2 cellular contexts compared by ENCODE assay signal in the genomic region with DNA sequence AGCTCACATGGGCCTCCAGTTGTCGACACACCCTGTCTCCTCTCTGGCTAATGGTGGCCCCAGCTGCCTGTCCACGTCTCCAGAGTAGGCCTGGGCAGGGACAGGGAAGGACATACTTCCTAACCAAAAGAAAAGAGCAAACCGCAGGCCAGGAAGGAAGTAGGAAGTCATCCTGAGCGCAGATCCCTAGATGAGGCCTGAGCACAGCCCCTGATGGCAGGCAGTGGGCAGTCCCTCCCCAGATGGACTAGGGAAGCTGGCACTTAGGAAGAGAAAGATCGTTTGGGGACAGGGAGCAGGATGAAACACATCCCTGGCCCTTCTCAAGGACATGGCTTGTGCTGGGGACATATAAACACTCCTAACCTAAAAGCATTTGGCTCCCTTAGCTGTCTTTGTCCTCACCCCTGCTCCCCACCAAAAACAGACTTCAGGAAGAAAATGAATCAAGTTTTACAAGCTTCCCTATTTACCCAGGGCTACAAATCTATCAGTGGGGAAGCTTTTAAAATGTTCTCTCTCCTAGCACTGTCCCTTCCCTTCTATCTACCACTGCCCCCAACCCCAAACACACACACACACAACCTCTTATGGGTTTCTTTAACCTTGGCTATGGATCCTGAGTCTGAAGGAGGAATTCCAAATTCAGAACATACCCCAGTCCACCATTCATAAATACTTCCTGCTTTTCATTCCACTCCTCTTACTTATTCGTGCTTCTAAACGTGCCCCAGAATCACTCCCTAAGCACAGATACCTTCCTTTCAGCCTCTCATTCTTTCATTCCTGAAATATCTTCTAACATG.
A peak's percentile ranks its signal among the peaks of the same experiment; 100 is the strongest.
TF ChIP-seq lines count a peak whose summit lies in the region.

No MANE protein-coding gene starts in this region.

TF ChIP-seq in HEK293, 187 proteins besides CTCF, POLR2A, EP300 and RAD21 (continued from another document):
- TF ChIP-seq, protein P1, sequence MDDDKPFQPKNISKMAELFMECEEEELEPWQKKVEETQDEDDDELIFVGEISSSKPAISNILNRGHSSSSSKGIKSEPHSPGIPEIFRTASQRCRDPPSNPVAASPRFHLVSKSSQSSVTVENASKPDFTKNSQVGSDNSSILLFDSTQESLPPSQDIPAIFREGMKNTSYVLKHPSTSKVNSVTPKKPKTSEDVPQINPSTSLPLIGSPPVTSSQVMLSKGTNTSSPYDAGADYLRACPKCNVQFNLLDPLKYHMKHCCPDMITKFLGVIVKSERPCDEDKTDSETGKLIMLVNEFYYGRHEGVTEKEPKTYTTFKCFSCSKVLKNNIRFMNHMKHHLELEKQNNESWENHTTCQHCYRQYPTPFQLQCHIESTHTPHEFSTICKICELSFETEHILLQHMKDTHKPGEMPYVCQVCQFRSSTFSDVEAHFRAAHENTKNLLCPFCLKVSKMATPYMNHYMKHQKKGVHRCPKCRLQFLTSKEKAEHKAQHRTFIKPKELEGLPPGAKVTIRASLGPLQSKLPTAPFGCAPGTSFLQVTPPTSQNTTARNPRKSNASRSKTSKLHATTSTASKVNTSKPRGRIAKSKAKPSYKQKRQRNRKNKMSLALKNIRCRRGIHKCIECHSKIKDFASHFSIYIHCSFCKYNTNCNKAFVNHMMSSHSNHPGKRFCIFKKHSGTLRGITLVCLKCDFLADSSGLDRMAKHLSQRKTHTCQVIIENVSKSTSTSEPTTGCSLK (tag by site-specific recombination; IDR thresholded peaks at IDR 0.05) = no peak
- TF ChIP-seq ZNF600 (tag by site-specific recombination; IDR thresholded peaks at IDR 0.05) = 0 out of 2 replicates have a peak, but pooled peaks have one; percentile 13
- TF ChIP-seq BCL11A (tag by site-specific recombination; IDR thresholded peaks at IDR 0.05; ENCODE audit: low read depth) = no peak
- TF ChIP-seq HOXC10 (CRISPR knock-in tag; IDR thresholded peaks at IDR 0.05) = no peak
- TF ChIP-seq, protein P2, sequence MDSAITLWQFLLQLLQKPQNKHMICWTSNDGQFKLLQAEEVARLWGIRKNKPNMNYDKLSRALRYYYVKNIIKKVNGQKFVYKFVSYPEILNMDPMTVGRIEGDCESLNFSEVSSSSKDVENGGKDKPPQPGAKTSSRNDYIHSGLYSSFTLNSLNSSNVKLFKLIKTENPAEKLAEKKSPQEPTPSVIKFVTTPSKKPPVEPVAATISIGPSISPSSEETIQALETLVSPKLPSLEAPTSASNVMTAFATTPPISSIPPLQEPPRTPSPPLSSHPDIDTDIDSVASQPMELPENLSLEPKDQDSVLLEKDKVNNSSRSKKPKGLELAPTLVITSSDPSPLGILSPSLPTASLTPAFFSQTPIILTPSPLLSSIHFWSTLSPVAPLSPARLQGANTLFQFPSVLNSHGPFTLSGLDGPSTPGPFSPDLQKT (IDR thresholded peaks at IDR 0.05; ENCODE audit: borderline replicate concordance, low read depth, low read length) = no peak
- TF ChIP-seq PRDM1 (tag by site-specific recombination; IDR thresholded peaks at IDR 0.05) = no peak
- TF ChIP-seq, protein P3, sequence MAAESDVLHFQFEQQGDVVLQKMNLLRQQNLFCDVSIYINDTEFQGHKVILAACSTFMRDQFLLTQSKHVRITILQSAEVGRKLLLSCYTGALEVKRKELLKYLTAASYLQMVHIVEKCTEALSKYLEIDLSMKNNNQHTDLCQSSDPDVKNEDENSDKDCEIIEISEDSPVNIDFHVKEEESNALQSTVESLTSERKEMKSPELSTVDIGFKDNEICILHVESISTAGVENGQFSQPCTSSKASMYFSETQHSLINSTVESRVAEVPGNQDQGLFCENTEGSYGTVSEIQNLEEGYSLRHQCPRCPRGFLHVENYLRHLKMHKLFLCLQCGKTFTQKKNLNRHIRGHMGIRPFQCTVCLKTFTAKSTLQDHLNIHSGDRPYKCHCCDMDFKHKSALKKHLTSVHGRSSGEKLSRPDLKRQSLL (tag by site-specific recombination; IDR thresholded peaks at IDR 0.05) = no peak
- peak; percentile 70 for TF ChIP-seq ZBTB17 (tag by site-specific recombination; IDR thresholded peaks at IDR 0.05)
- peak; percentile 32; the same call in 1 of the 2 replicates for TF ChIP-seq IKZF3 (tag by site-specific recombination; IDR thresholded peaks at IDR 0.05)
- TF ChIP-seq, protein P4, sequence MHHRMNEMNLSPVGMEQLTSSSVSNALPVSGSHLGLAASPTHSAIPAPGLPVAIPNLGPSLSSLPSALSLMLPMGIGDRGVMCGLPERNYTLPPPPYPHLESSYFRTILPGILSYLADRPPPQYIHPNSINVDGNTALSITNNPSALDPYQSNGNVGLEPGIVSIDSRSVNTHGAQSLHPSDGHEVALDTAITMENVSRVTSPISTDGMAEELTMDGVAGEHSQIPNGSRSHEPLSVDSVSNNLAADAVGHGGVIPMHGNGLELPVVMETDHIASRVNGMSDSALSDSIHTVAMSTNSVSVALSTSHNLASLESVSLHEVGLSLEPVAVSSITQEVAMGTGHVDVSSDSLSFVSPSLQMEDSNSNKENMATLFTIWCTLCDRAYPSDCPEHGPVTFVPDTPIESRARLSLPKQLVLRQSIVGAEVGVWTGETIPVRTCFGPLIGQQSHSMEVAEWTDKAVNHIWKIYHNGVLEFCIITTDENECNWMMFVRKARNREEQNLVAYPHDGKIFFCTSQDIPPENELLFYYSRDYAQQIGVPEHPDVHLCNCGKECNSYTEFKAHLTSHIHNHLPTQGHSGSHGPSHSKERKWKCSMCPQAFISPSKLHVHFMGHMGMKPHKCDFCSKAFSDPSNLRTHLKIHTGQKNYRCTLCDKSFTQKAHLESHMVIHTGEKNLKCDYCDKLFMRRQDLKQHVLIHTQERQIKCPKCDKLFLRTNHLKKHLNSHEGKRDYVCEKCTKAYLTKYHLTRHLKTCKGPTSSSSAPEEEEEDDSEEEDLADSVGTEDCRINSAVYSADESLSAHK (tag by site-specific recombination; IDR thresholded peaks at IDR 0.05) = peak; percentile 96
- no peak for TF ChIP-seq ZNF843 (tag by site-specific recombination; IDR thresholded peaks at IDR 0.05)
- TF ChIP-seq, protein P5, sequence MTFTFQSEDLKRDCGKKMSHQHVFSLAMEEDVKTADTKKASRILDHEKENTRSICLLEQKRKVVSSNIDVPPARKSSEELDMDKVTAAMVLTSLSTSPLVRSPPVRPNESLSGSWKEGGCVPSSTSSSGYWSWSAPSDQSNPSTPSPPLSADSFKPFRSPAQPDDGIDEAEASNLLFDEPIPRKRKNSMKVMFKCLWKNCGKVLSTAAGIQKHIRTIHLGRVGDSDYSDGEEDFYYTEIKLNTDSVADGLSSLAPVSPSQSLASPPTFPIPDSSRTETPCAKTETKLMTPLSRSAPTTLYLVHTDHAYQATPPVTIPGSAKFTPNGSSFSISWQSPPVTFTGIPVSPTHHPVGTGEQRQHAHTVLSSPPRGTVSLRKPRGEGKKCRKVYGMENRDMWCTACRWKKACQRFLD (tag by site-specific recombination; IDR thresholded peaks at IDR 0.05) = no peak
TF ChIP-seq in HEK293: peak in this region for 4.

TF ChIP-seq in H1, 55 proteins besides CTCF, POLR2A, EP300 and RAD21 (continued from another document):
- TF ChIP-seq SP4 (IDR thresholded peaks at IDR 0.05; ENCODE audit: low read length) (no peak), SRF (IDR thresholded peaks at IDR 0.05; ENCODE audit: low read depth, low read length) (no peak), TCF12 (IDR thresholded peaks at IDR 0.05; ENCODE audit: low read depth, low read length) (no peak), KDM4A (IDR thresholded peaks at IDR 0.05; ENCODE audit: low read depth, low read length, severe bottlenecking) (no peak), CBX8 (IDR thresholded peaks at IDR 0.05; ENCODE audit: borderline replicate concordance, low read depth, low read length) (no peak)
- TF ChIP-seq, protein P6, sequence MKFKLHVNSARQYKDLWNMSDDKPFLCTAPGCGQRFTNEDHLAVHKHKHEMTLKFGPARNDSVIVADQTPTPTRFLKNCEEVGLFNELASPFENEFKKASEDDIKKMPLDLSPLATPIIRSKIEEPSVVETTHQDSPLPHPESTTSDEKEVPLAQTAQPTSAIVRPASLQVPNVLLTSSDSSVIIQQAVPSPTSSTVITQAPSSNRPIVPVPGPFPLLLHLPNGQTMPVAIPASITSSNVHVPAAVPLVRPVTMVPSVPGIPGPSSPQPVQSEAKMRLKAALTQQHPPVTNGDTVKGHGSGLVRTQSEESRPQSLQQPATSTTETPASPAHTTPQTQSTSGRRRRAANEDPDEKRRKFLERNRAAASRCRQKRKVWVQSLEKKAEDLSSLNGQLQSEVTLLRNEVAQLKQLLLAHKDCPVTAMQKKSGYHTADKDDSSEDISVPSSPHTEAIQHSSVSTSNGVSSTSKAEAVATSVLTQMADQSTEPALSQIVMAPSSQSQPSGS (IDR thresholded peaks at IDR 0.05; ENCODE audit: low read length) = no peak
